In genomic region chr5:34986965-34987364, GRCh38 we compare ENCODE assay signal across 9 cellular contexts.
"Had no signal": no experiment of that assay in that cellular context is flagged by ENCODE, and none has a peak within 500 bp of the region (broad histone marks: within the 10 kb centered on the region; RNA-seq: fewer than 3 reads in every experiment).

No MANE protein-coding gene starts in this region.

- H3K27ac ChIP-seq: GM23248, HL-60 had no signal

- DNase-seq: GM23248, GOT3, H7, HFFc6, IMR-90 had no signal

- H3K4me3 ChIP-seq: GM23248, HAP-1, K562 had no signal

- H3K9ac ChIP-seq: GM23248 had no signal

- H2AFZ ChIP-seq: GM23248 had no signal

- FAIRE-seq: K562 had no signal

- H3K36me3 ChIP-seq: HAP-1 had no signal

- ATAC-seq: HCT116, K562 had no signal
